ENCODE assay signal across 13 cellular contexts in the genomic region with DNA sequence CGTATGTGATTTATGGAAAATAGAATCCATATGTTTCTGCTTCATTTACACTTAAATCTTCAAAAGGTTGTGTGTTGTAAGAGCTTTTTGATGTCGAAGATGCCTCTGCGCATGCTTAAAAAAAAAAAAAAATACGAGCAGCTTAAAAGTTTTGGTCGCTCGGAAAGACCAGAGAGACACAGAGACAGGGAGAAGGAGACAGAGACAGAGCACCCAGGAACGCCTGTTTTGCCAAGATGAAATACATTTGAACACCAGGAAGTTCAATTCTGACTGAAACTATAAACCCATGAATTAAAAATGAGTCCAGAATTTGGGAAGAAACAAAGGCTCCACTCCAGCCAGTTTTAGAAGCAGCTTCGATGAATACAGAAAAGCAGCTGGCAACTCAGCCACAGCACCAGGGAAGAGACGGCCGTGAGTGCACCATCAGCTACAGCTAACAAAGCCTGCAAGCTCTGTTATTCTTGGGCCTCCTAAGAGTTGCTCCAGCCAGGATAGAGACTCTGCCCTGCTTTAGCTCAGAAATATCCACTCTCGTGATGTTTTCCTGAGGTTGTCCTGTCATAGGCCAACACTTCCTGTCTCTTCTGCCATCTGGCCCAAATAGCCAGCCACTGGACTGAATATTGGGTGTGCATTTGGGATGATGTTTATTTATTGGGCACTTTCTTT. TPM values are rescaled to one million over a fixed set of nuclear protein-coding genes. Genes with fewer than 3 reads are reported as not detected.
DNase-seq lines count a peak whose midpoint lies in the region; ATAC-seq and TF ChIP-seq lines count a peak whose summit lies in the region.
"Had no signal": no experiment of that assay in that cellular context is flagged by ENCODE, and none has a peak within 500 bp of the region (broad histone marks: within the 10 kb centered on the region; RNA-seq: fewer than 3 reads in every experiment).

No MANE protein-coding gene starts in this region.

- ATAC-seq in left ventricle myocardium superior (peak; percentile 74), sciatic nerve (peak; percentile 93), GM19397 (IDR thresholded peaks at IDR 0.05; ENCODE audit: unreplicated experiment) (no peak), GM18873 (IDR thresholded peaks at IDR 0.05; ENCODE audit: low FRiP score, unreplicated experiment) (no peak)
- no peak for ATAC-seq in activated T-cell treated with anti-CD3 and anti-CD28 coated beads, Interleukin-2, amount 50 U/mL, for 72 hours (replicated peaks in 1 of 2)

- no peaks in the 10 kb centered on the region for H3K9me3 Mint-ChIP-seq in activated T-cell treated with anti-CD3 and anti-CD28 coated beads, Interleukin-2, amount 50 U/mL, for 72 hours
- no peaks in the 10 kb centered on the region for H3K9me3 Mint-ChIP-seq in activated T-cell treated with anti-CD3 and anti-CD28 coated beads, Interleukin-2, amount 50 U/mL, for 24 hours
- H3K9me3 Mint-ChIP-seq: activated B cell treated with CpG ODN at 0.5 μM for 24 hours had no signal

- H3K4me3 Mint-ChIP-seq in activated T-cell treated with anti-CD3 and anti-CD28 coated beads, Interleukin-2, amount 50 U/mL, for 72 hours: no peak overlapping the region
- no peak overlapping the region for H3K4me3 Mint-ChIP-seq in activated T-cell treated with anti-CD3 and anti-CD28 coated beads, Interleukin-2, amount 50 U/mL, for 24 hours
- H3K4me3 Mint-ChIP-seq: activated B cell treated with CpG ODN at 0.5 μM for 24 hours had no signal

- H3K27me3 Mint-ChIP-seq in activated T-cell treated with anti-CD3 and anti-CD28 coated beads, Interleukin-2, amount 50 U/mL, for 72 hours (ENCODE audit: low read depth): no peaks in the 10 kb centered on the region
- H3K27me3 Mint-ChIP-seq in activated T-cell treated with anti-CD3 and anti-CD28 coated beads, Interleukin-2, amount 50 U/mL, for 24 hours: no peaks in the 10 kb centered on the region

- DNase-seq in AG09319 (ENCODE audit: extremely low read depth, low read depth) (peak; percentile 10), amniotic epithelial cell (ENCODE audit: low read depth) (peak; percentile 17), left ventricle myocardium superior (no peak), sciatic nerve (ENCODE audit: low spot score) (peak; percentile 55)
- no peak for DNase-seq in activated T-cell treated with anti-CD3 and anti-CD28 coated beads, Interleukin-2, amount 50 U/mL, for 72 hours
- DNase-seq in activated T-cell treated with anti-CD3 and anti-CD28 coated beads, Interleukin-2, amount 50 U/mL, for 24 hours: no peak
- DNase-seq: activated B cell treated with CpG ODN at 0.5 μM for 24 hours, BE2C, NCI-H510A, SHP77 had no signal

- no peak overlapping the region for H3K27ac Mint-ChIP-seq in activated T-cell treated with anti-CD3 and anti-CD28 coated beads, Interleukin-2, amount 50 U/mL, for 72 hours
- H3K27ac Mint-ChIP-seq in activated T-cell treated with anti-CD3 and anti-CD28 coated beads, Interleukin-2, amount 50 U/mL, for 24 hours: no peak overlapping the region
- H3K27ac Mint-ChIP-seq: activated B cell treated with CpG ODN at 0.5 μM for 24 hours had no signal

- no peaks in the 10 kb centered on the region for H3K4me1 Mint-ChIP-seq in activated T-cell treated with anti-CD3 and anti-CD28 coated beads, Interleukin-2, amount 50 U/mL, for 72 hours (ENCODE audit: low read depth)
- H3K4me1 Mint-ChIP-seq in activated T-cell treated with anti-CD3 and anti-CD28 coated beads, Interleukin-2, amount 50 U/mL, for 24 hours (ENCODE audit: low read depth): peaks cover 4% of the 10 kb centered on the region
- H3K4me1 Mint-ChIP-seq: activated B cell treated with CpG ODN at 0.5 μM for 24 hours had no signal

- H3K36me3 Mint-ChIP-seq in activated T-cell treated with anti-CD3 and anti-CD28 coated beads, Interleukin-2, amount 50 U/mL, for 72 hours (ENCODE audit: insufficient read depth in 2 of 2): no peaks in the 10 kb centered on the region
- no peaks in the 10 kb centered on the region for H3K36me3 Mint-ChIP-seq in activated T-cell treated with anti-CD3 and anti-CD28 coated beads, Interleukin-2, amount 50 U/mL, for 24 hours (ENCODE audit: low read depth)

- no peak for TF ChIP-seq CTCF in AG09319 (IDR thresholded peaks at IDR 0.05; ENCODE audit: low read depth, low read length)

- intact Hi-C loops in left ventricle myocardium superior (cut with micrococcal nuclease) (no loop called here), sciatic nerve (cut with DNase I) (no loop called here)

RNA-seq across cellular contexts. Expression of gene ZNF474, which starts 2.5 kb away (rescaled TPM):
- total RNA-seq in left ventricle myocardium superior (not detected), sciatic nerve (0.80 TPM)
- total RNA-seq in activated T-cell treated with anti-CD3 and anti-CD28 coated beads, Interleukin-2, amount 50 U/mL, for 72 hours: under 1 TPM in 1 of 2 donors, not detected in 1; 0.12 TPM
- total RNA-seq: activated B cell treated with CpG ODN at 0.5 μM for 24 hours, foreskin keratinocyte had no signal

RNA-seq across cellular contexts. Expression of gene LOX, which starts 48.8 kb away (rescaled TPM):
- 6.0 TPM for total RNA-seq in left ventricle myocardium superior
- total RNA-seq in sciatic nerve: 25.3 TPM
- not detected for total RNA-seq in activated T-cell treated with anti-CD3 and anti-CD28 coated beads, Interleukin-2, amount 50 U/mL, for 72 hours
- total RNA-seq: activated B cell treated with CpG ODN at 0.5 μM for 24 hours had no signal

Comparison
In these comparisons a context has a peak if more than half of its experiments do, and no peak if none do; other contexts are left out.
1. DNase-seq: peak in AG09319 (single experiment), amniotic epithelial cell (single experiment) and sciatic nerve (single experiment); none in left ventricle myocardium superior (single experiment), activated T-cell treated with anti-CD3 and anti-CD28 coated beads, Interleukin-2, amount 50 U/mL, for 72 hours (0 of 2) and activated T-cell treated with anti-CD3 and anti-CD28 coated beads, Interleukin-2, amount 50 U/mL, for 24 hours (single experiment).
2. ATAC-seq: peak in left ventricle myocardium superior (single experiment) and sciatic nerve (single experiment); none in GM19397 (single experiment), activated T-cell treated with anti-CD3 and anti-CD28 coated beads, Interleukin-2, amount 50 U/mL, for 72 hours (0 of 2) and GM18873 (single experiment).